22 cellular contexts compared by ENCODE assay signal in genomic region chrX:1368385-1368698, GRCh38. TPM values are rescaled to one million over a fixed set of nuclear protein-coding genes. Genes with fewer than 3 reads are reported as not detected.
DNase-seq lines count a peak whose midpoint lies in the region; ATAC-seq, FAIRE-seq and TF ChIP-seq lines count a peak whose summit lies in the region.
"Had no signal": no experiment of that assay in that cellular context is flagged by ENCODE, and none has a peak within 500 bp of the region (broad histone marks: within the 10 kb centered on the region; RNA-seq: fewer than 3 reads in every experiment).

No MANE protein-coding gene starts in this region.

- peak overlapping the region; percentile 55 for H3K27ac Mint-ChIP-seq in T-helper 2 cell treated with Interferon-gamma antibody and Interleukin-4, amounts not matched to agents 5 μg/mL and 100 μg/mL, for 36 hours
- H3K27ac Mint-ChIP-seq in stimulated activated naive B cell treated with anti-CD40 and anti-IgM and Interleukin-4, amounts not matched to agents 10 μg/mL and 1 μg/mL and 100 μg/mL, for 72 hours, result peak overlapping the region; percentile 79
- H3K27ac Mint-ChIP-seq: CD4-positive, alpha-beta T cell; IgD-negative memory B cell had no signal

- SMC1A ChIA-PET in GM12878 (lab: Charles Lee; ENCODE audit: uncharacterized antibody, unreplicated experiment), result no interaction called here

- no peak for TF ChIP-seq EP300 in GM12878 (IDR thresholded peaks at IDR 0.05; ENCODE audit: borderline replicate concordance in 1 of 2, control insufficient read depth in 1 of 2, low read depth in 2 of 2, low read length in 2 of 2)

- intact Hi-C loops in GM12878 (cut with micrococcal nuclease; ENCODE audit: unreplicated experiment), result no loop called here

- H3K4me1 Mint-ChIP-seq in T-helper 2 cell treated with Interferon-gamma antibody and Interleukin-4, amounts not matched to agents 5 μg/mL and 100 μg/mL, for 36 hours (ENCODE audit: low read depth), result no peaks in the 10 kb centered on the region
- H3K4me1 Mint-ChIP-seq in stimulated activated naive B cell treated with anti-CD40 and anti-IgM and Interleukin-4, amounts not matched to agents 10 μg/mL and 1 μg/mL and 100 μg/mL, for 72 hours, result no peaks in the 10 kb centered on the region
- H3K4me1 Mint-ChIP-seq: IgD-negative memory B cell had no signal

- H3K9ac ChIP-seq in GM12878 (ENCODE audit: control insufficient read depth, insufficient read depth, low read length), result no peak overlapping the region

- no peaks in the 10 kb centered on the region for H3K9me3 Mint-ChIP-seq in T-helper 2 cell treated with Interferon-gamma antibody and Interleukin-4, amounts not matched to agents 5 μg/mL and 100 μg/mL, for 36 hours
- H3K9me3 Mint-ChIP-seq in stimulated activated naive B cell treated with anti-CD40 and anti-IgM and Interleukin-4, amounts not matched to agents 10 μg/mL and 1 μg/mL and 100 μg/mL, for 72 hours, result no peaks in the 10 kb centered on the region
- H3K9me3 Mint-ChIP-seq: CD4-positive, alpha-beta T cell; IgD-negative memory B cell had no signal

- H3K9me3 ChIP-seq in WERI-Rb-1 (ENCODE audit: severe bottlenecking) (no peaks in the 10 kb centered on the region), GM12878 (replicated peaks; ENCODE audit: control insufficient read depth, insufficient read depth, low read length) (no peaks in the 10 kb centered on the region; the same call in 2 of the 3 replicates)
- H3K9me3 ChIP-seq: BE2C had no signal

- peaks cover 3% of the 10 kb centered on the region for H3K36me3 ChIP-seq in WERI-Rb-1
- no peaks in the 10 kb centered on the region for H3K36me3 ChIP-seq in GM12878 (ENCODE audit: control insufficient read depth in 2 of 2, insufficient read depth in 2 of 2, low read length in 1 of 2)
- H3K36me3 ChIP-seq: BE2C had no signal

- no peaks in the 10 kb centered on the region for H3K4me1 ChIP-seq in GM12878 (ENCODE audit: control insufficient read depth, insufficient read depth, low read length)
- H3K4me1 ChIP-seq: BE2C had no signal

- H3K79me2 ChIP-seq in GM12878 (ENCODE audit: control insufficient read depth, insufficient read depth, low read length), result no peaks in the 10 kb centered on the region

- FAIRE-seq in GM12878 (lab: Jason Lieb, UNC), result no peak

- no peak for TF ChIP-seq POLR2A in GM12878 (IDR thresholded peaks at IDR 0.05; ENCODE audit: low read depth, low read length)

- RAD21 ChIA-PET in GM12878 (lab: Charles Lee; ENCODE audit: unreplicated experiment), result no interaction called here

- TF ChIP-seq CTCF in WERI-Rb-1 (IDR thresholded peaks at IDR 0.05; ENCODE audit: low read depth, low read length) (no peak), GM12878 (IDR thresholded peaks at IDR 0.05 in 2 of 3, conservative IDR thresholded peaks at IDR 0.05 in 1 of 3; ENCODE audit: control insufficient read depth in 2 of 3, extremely low read depth in 1 of 3, insufficient read depth in 1 of 3, low read depth in 3 of 3, low read length in 3 of 3) (no peak)

- 69% methylated on average over 4 of the region's 4 CpGs for WGBS in GM12878 (ENCODE audit: insufficient coverage, insufficient replicate concordance, low lambda C conversion rate, missing lambda C conversion rate)

- CTCF ChIA-PET in GM12878 (lab: Yijun Ruan, JAX), result no interaction called here

- in situ Hi-C loops in GM12878 (cut with MboI), result no loop called here

- TF ChIP-seq RAD21 in GM12878 (IDR thresholded peaks at IDR 0.05; ENCODE audit: insufficient read depth, low read depth, low read length), result no peak

- peaks cover 16% of the 10 kb centered on the region for H3K36me3 Mint-ChIP-seq in T-helper 2 cell treated with Interferon-gamma antibody and Interleukin-4, amounts not matched to agents 5 μg/mL and 100 μg/mL, for 36 hours (ENCODE audit: low read depth)
- H3K36me3 Mint-ChIP-seq in stimulated activated naive B cell treated with anti-CD40 and anti-IgM and Interleukin-4, amounts not matched to agents 10 μg/mL and 1 μg/mL and 100 μg/mL, for 72 hours, result peaks cover 12 to 13% of the 10 kb centered on the region in 2 donors
- H3K36me3 Mint-ChIP-seq: IgD-negative memory B cell had no signal

- no peaks in the 10 kb centered on the region for H3K27me3 Mint-ChIP-seq in T-helper 2 cell treated with Interferon-gamma antibody and Interleukin-4, amounts not matched to agents 5 μg/mL and 100 μg/mL, for 36 hours (ENCODE audit: low read depth)
- no peaks in the 10 kb centered on the region for H3K27me3 Mint-ChIP-seq in stimulated activated naive B cell treated with anti-CD40 and anti-IgM and Interleukin-4, amounts not matched to agents 10 μg/mL and 1 μg/mL and 100 μg/mL, for 72 hours
- H3K27me3 Mint-ChIP-seq: CD4-positive, alpha-beta T cell; IgD-negative memory B cell had no signal

- DNase-seq in T-helper 2 cell treated with Interferon-gamma antibody and Interleukin-4, amounts not matched to agents 5 μg/mL and 100 μg/mL, for 36 hours (ENCODE audit: low spot score), result no peak
- DNase-seq in T-helper 2 cell, result no peak
- no peak for DNase-seq in WERI-Rb-1
- no peak for DNase-seq in GM12878 (ENCODE audit: low read depth, low spot score)
- DNase-seq in stimulated activated naive B cell treated with anti-CD40 and anti-IgM and Interleukin-4, amounts not matched to agents 10 μg/mL and 1 μg/mL and 100 μg/mL, for 72 hours, result no peak
- no peak for DNase-seq in NCI-H1417 treated with DMSO at 0.1 percent for 48 hours (lab: John Stamatoyannopoulos, UW)
- no peak for DNase-seq in effector CD4-positive, alpha-beta T cell
- DNase-seq: 8988T; BE2C; Calu3; CD4-positive, alpha-beta T cell; DMS53; Kasumi-1; MM.1S; NCI-H1105; NCI-H187 treated with DMSO at 0.1 percent for 48 hours; NCI-H2171; NCI-H446; PC-3 had no signal

- ATAC-seq in GM12878 (no peak; the same call in 2 of the 3 replicates), HG03469 (IDR thresholded peaks at IDR 0.05; ENCODE audit: unreplicated experiment) (no peak)
- no peak for ATAC-seq in stimulated activated naive B cell treated with anti-CD40 and anti-IgM and Interleukin-4, amounts not matched to agents 10 μg/mL and 1 μg/mL and 100 μg/mL, for 72 hours (replicated peaks)
- ATAC-seq: PC-3 had no signal

- POLR2A ChIA-PET in GM12878 (lab: Charles Lee), result no interaction called here

- H2AFZ ChIP-seq in GM12878 (ENCODE audit: control insufficient read depth, low read depth, low read length), result no peak overlapping the region

- no peak overlapping the region for H3K4me3 ChIP-seq in WERI-Rb-1 (ENCODE audit: low read depth, low read length)
- no peak overlapping the region for H3K4me3 ChIP-seq in GM12878

- no peaks in the 10 kb centered on the region for H3K27me3 ChIP-seq in WERI-Rb-1 (ENCODE audit: insufficient read depth, low read depth, severe bottlenecking)
- H3K27me3 ChIP-seq in GM12878 (replicated peaks in 1 of 2; ENCODE audit: control insufficient read depth in 2 of 2, insufficient read depth in 2 of 2, low read length in 1 of 2), result no peaks in the 10 kb centered on the region
- H3K27me3 ChIP-seq: BE2C had no signal

- H3K4me2 ChIP-seq in GM12878 (ENCODE audit: control insufficient read depth, insufficient read depth), result no peak overlapping the region

- H3K4me3 Mint-ChIP-seq in T-helper 2 cell treated with Interferon-gamma antibody and Interleukin-4, amounts not matched to agents 5 μg/mL and 100 μg/mL, for 36 hours, result no peak overlapping the region
- H3K4me3 Mint-ChIP-seq in stimulated activated naive B cell treated with anti-CD40 and anti-IgM and Interleukin-4, amounts not matched to agents 10 μg/mL and 1 μg/mL and 100 μg/mL, for 72 hours, result no peak overlapping the region
- H3K4me3 Mint-ChIP-seq: CD4-positive, alpha-beta T cell; IgD-negative memory B cell had no signal

- TSS peak; percentile 75 for BruUV-seq in GM12878 (replicated peaks; lab: Mats Ljungman, UMichigan)

- H3K27ac ChIP-seq in WERI-Rb-1 (peak overlapping the region; percentile 40; the same call in 1 of the 2 replicates), GM12878 (ENCODE audit: control insufficient read depth, insufficient read depth) (no peak overlapping the region)
- H3K27ac ChIP-seq: RWPE1 had no signal

- no peaks in the 10 kb centered on the region for H4K20me1 ChIP-seq in GM12878 (ENCODE audit: control insufficient read depth, insufficient read depth)

TF ChIP-seq in GM12878, 131 proteins besides CTCF, POLR2A, EP300 and RAD21 (continues in another document):
- no peak for TF ChIP-seq NFIC (IDR thresholded peaks at IDR 0.05; ENCODE audit: low read depth, low read length)

RNA-seq across cellular contexts. Expression of gene SLC25A6, which starts 23.6 kb away (rescaled TPM):
- total RNA-seq in GM12878 (2013; cell fraction: nucleolus; rRNA removed), result 200 and 249 TPM in 2 replicates
- total RNA-seq in GM12878 (2014; rRNA removed) (225 and 293 TPM in 2 replicates), GM12878 (2014; rRNA removed; fragmentation: Illumina TruSeq; extraction: Trizol) (261 and 287 TPM in 2 replicates), GM12878 (2021) (632 and 654 TPM in 2 replicates)
- polyA plus RNA-seq in GM12878 (2011; ENCODE audit: low read depth), result 286 TPM
- polyA plus RNA-seq in GM12878 (2011; rRNA removed) (157 and 352 TPM in 2 replicates), GM12878 (2014; fragmentation: Illumina TruSeq; extraction: Trizol) (34.2 and 187 TPM in 2 replicates), GM12878 (2014; fragmentation: Nextera tagmentation; extraction: Ambion mirVana) (100 to 1,000 TPM in 1 of 2 experiments, 10 to 100 TPM in 1; 61.9 to 127 TPM), GM12878 (2014; rRNA removed) (642 and 753 TPM in 2 replicates), GM12878 (2016; fragmentation: Nextera tagmentation; extraction: Ambion mirVana) (100 to 1,000 TPM; 447 to 454 TPM)
- 683 and 869 TPM in 2 replicates for polyA plus RNA-seq in GM12878 (2011; cell fraction: cytosol; rRNA removed)
- 295 and 304 TPM in 2 replicates for polyA plus RNA-seq in GM12878 (2011; cell fraction: nucleus; rRNA removed)
- polyA plus RNA-seq in GM12878 (2012), result 757 and 810 TPM in 2 replicates
- 274 and 515 TPM in 2 replicates for polyA minus RNA-seq in GM12878 (2011; rRNA and poly(A)+ RNA removed)
- 253 and 254 TPM in 2 replicates for polyA minus RNA-seq in GM12878 (2011; cell fraction: cytosol; rRNA and poly(A)+ RNA removed)
- polyA minus RNA-seq in GM12878 (2011; cell fraction: nucleus; rRNA and poly(A)+ RNA removed), result 107 and 179 TPM in 2 replicates

RNA-seq across cellular contexts. Expression of gene IL3RA, which starts 31.8 kb away (rescaled TPM):
- total RNA-seq in GM12878 (2013; cell fraction: nucleolus; rRNA removed), result 72.9 and 75.8 TPM in 2 replicates
- total RNA-seq in GM12878 (2014; rRNA removed) (28.0 and 28.1 TPM in 2 replicates), GM12878 (2014; rRNA removed; fragmentation: Illumina TruSeq; extraction: Trizol) (14.1 and 14.3 TPM in 2 replicates), GM12878 (2021) (19.5 and 21.1 TPM in 2 replicates)
- polyA plus RNA-seq in GM12878 (2011; ENCODE audit: low read depth), result 10.7 TPM
- polyA plus RNA-seq in GM12878 (2011; rRNA removed) (22.5 and 31.1 TPM in 2 replicates), GM12878 (2014; fragmentation: Illumina TruSeq; extraction: Trizol) (15.0 and 23.5 TPM in 2 replicates), GM12878 (2014; fragmentation: Nextera tagmentation; extraction: Ambion mirVana) (1 to 10 TPM; 2.1 to 4.5 TPM), GM12878 (2014; rRNA removed) (22.9 and 25.4 TPM in 2 replicates), GM12878 (2016; fragmentation: Nextera tagmentation; extraction: Ambion mirVana) (10 to 100 TPM; 14.7 to 16.4 TPM)
- 36.2 and 38.5 TPM in 2 replicates for polyA plus RNA-seq in GM12878 (2011; cell fraction: cytosol; rRNA removed)
- 21.5 and 44.5 TPM in 2 replicates for polyA plus RNA-seq in GM12878 (2011; cell fraction: nucleus; rRNA removed)
- polyA plus RNA-seq in GM12878 (2012), result 24.2 and 25.0 TPM in 2 replicates
- polyA minus RNA-seq in GM12878 (2011; rRNA and poly(A)+ RNA removed), result 51.6 and 62.0 TPM in 2 replicates
- 9.1 and 13.1 TPM in 2 replicates for polyA minus RNA-seq in GM12878 (2011; cell fraction: cytosol; rRNA and poly(A)+ RNA removed)
- 25.9 and 33.0 TPM in 2 replicates for polyA minus RNA-seq in GM12878 (2011; cell fraction: nucleus; rRNA and poly(A)+ RNA removed)
- total RNA-seq: Calu3, PC-3 had no signal
